ENCODE assay signal across 13 cellular contexts in the genomic region with DNA sequence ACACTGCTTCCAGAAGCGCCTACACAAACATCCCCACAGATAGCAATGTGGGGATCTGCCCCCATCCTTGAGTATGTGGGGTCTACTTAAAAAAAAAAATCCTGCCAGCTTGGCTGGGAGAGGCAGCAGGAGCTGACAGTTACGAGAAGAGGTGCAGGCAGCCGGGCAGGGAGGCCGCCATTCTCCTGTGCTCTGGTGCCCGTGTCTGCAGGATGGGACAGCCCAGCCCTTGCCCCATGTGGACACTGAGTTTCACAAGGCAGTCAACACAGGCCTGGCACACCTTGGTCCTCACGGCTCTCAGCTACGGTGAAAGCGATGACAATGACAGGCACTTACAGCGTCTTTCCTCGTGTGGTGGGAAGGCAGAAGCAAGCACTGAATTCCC. TPM values are rescaled to one million over a fixed set of nuclear protein-coding genes. Genes with fewer than 3 reads are reported as not detected.
DNase-seq lines count a peak whose midpoint lies in the region; ATAC-seq and TF ChIP-seq lines count a peak whose summit lies in the region.
"Had no signal": no experiment of that assay in that cellular context is flagged by ENCODE, and none has a peak within 500 bp of the region (broad histone marks: within the 10 kb centered on the region; RNA-seq: fewer than 3 reads in every experiment).

No MANE protein-coding gene starts in this region.

- no peak overlapping the region for H3K4me3 Mint-ChIP-seq in activated naive CD4-positive, alpha-beta T cell treated with anti-CD3 and anti-CD28 coated beads, Interleukin-2, amount 10 ng/mL, durations not matched to agents 7 days and 5 days
- H3K4me3 Mint-ChIP-seq in naive thymus-derived CD8-positive, alpha-beta T cell, result no peak overlapping the region

- no peaks in the 10 kb centered on the region for H3K27me3 ChIP-seq in vagina
- H3K27me3 ChIP-seq: esophagus squamous epithelium, neutrophil, uterus had no signal

- no peaks in the 10 kb centered on the region for H3K27me3 Mint-ChIP-seq in activated naive CD4-positive, alpha-beta T cell treated with anti-CD3 and anti-CD28 coated beads, Interleukin-2, amount 10 ng/mL, durations not matched to agents 7 days and 5 days
- H3K27me3 Mint-ChIP-seq in naive thymus-derived CD8-positive, alpha-beta T cell, result no peaks in the 10 kb centered on the region

- peaks cover 24% of the 10 kb centered on the region for H3K36me3 Mint-ChIP-seq in activated naive CD4-positive, alpha-beta T cell treated with anti-CD3 and anti-CD28 coated beads, Interleukin-2, amount 10 ng/mL, durations not matched to agents 7 days and 5 days
- H3K36me3 Mint-ChIP-seq in activated naive CD4-positive, alpha-beta T cell treated with anti-CD3 and anti-CD28 coated beads, Interleukin-2, amount 50 U/mL, for 72 hours, result no peaks in the 10 kb centered on the region
- H3K36me3 Mint-ChIP-seq in naive thymus-derived CD8-positive, alpha-beta T cell, result peaks cover 0 to 9% (median 0%) of the 10 kb centered on the region in 3 donors

- CTCF ChIA-PET in activated naive CD4-positive, alpha-beta T cell treated with anti-CD3 and anti-CD28 coated beads, Interleukin-2, amount 10 ng/mL, durations not matched to agents 7 days and 5 days (lab: Charles Lee), result interaction anchor here (1.6 to 4.1 kb wide), 2 partner anchors 15 to 100 kb away, joined by 5 to 16 read pairs; no protein-coding TSS in a partner anchor

- POLR2A ChIA-PET in naive thymus-derived CD8-positive, alpha-beta T cell (lab: Charles Lee), result interaction anchor here (1.2 to 4.4 kb wide), 3 partner anchors 13 to 33 kb away, joined by 4 to 31 read pairs (median 6); partner anchors contain the start of gene SH3GL1

- no peak overlapping the region for H3K4me3 ChIP-seq in vagina
- H3K4me3 ChIP-seq: uterus had no signal

- H3K27ac ChIP-seq in angular gyrus (ENCODE audit: low read depth, low read length) (peak overlapping the region; percentile 34), vagina (peak overlapping the region; percentile 15)

- peaks cover 0 to 35% of the 10 kb centered on the region in 2 donors for H3K36me3 ChIP-seq in vagina
- H3K36me3 ChIP-seq: uterus had no signal

- TF ChIP-seq CTCF in vagina (IDR thresholded peaks at IDR 0.05), result no peak

- no peak for DNase-seq in activated naive CD4-positive, alpha-beta T cell treated with anti-CD3 and anti-CD28 coated beads, Interleukin-2, amount 10 ng/mL, durations not matched to agents 7 days and 5 days
- DNase-seq in activated naive CD4-positive, alpha-beta T cell treated with anti-CD3 and anti-CD28 coated beads, Interleukin-2, amount 50 U/mL, for 72 hours (ENCODE audit: low spot score in 2 of 2), result no peak
- DNase-seq in naive thymus-derived CD8-positive, alpha-beta T cell, result no peak
- DNase-seq in vagina (ENCODE audit: extremely low spot score in 2 of 2) (no peak), left ventricle myocardium superior (no peak)
- DNase-seq: dermis blood vessel endothelial cell, esophagus squamous epithelium, NCI-H1417, uterus had no signal

- H3K9me3 Mint-ChIP-seq in activated naive CD4-positive, alpha-beta T cell treated with anti-CD3 and anti-CD28 coated beads, Interleukin-2, amount 10 ng/mL, durations not matched to agents 7 days and 5 days, result no peaks in the 10 kb centered on the region
- H3K9me3 Mint-ChIP-seq in activated naive CD4-positive, alpha-beta T cell treated with anti-CD3 and anti-CD28 coated beads, Interleukin-2, amount 50 U/mL, for 72 hours, result no peaks in the 10 kb centered on the region
- H3K9me3 Mint-ChIP-seq in naive thymus-derived CD8-positive, alpha-beta T cell, result no peaks in the 10 kb centered on the region

- ATAC-seq in activated naive CD4-positive, alpha-beta T cell treated with anti-CD3 and anti-CD28 coated beads, Interleukin-2, amount 50 U/mL, for 72 hours, result no peak
- no peak for ATAC-seq in naive thymus-derived CD8-positive, alpha-beta T cell
- no peak for ATAC-seq in GM21390 (IDR thresholded peaks at IDR 0.05; ENCODE audit: unreplicated experiment)
- ATAC-seq in HG02884 (IDR thresholded peaks at IDR 0.05; ENCODE audit: unreplicated experiment), result no peak
- no peak for ATAC-seq in left ventricle myocardium superior

- peaks cover 57% of the 10 kb centered on the region for H3K4me1 Mint-ChIP-seq in activated naive CD4-positive, alpha-beta T cell treated with anti-CD3 and anti-CD28 coated beads, Interleukin-2, amount 10 ng/mL, durations not matched to agents 7 days and 5 days
- peaks cover 16 to 43% (median 36%) of the 10 kb centered on the region in 4 donors for H3K4me1 Mint-ChIP-seq in naive thymus-derived CD8-positive, alpha-beta T cell

- peak overlapping the region; percentile 97 for H3K27ac Mint-ChIP-seq in activated naive CD4-positive, alpha-beta T cell treated with anti-CD3 and anti-CD28 coated beads, Interleukin-2, amount 10 ng/mL, durations not matched to agents 7 days and 5 days
- peak overlapping the region in 1 of 2 donors; percentile 97 for H3K27ac Mint-ChIP-seq in activated naive CD4-positive, alpha-beta T cell treated with anti-CD3 and anti-CD28 coated beads, Interleukin-2, amount 50 U/mL, for 72 hours
- peak overlapping the region; percentile 14 to 95 (median 90) for H3K27ac Mint-ChIP-seq in naive thymus-derived CD8-positive, alpha-beta T cell

- H3K9me3 ChIP-seq in vagina, result no peaks in the 10 kb centered on the region
- H3K9me3 ChIP-seq: esophagus squamous epithelium, neutrophil, uterus had no signal

- H3K4me1 ChIP-seq in vagina, result peaks cover 54% of the 10 kb centered on the region

- intact Hi-C loops in vagina (cut with DNase I), result no loop called here
- intact Hi-C loops in left ventricle myocardium superior (cut with micrococcal nuclease), result no loop called here

- TF ChIP-seq POLR2A in vagina (IDR thresholded peaks at IDR 0.05), result no peak

RNA-seq across cellular contexts. Expression of gene MPND, which starts 24.0 kb away (rescaled TPM):
- total RNA-seq in activated naive CD4-positive, alpha-beta T cell treated with anti-CD3 and anti-CD28 coated beads, Interleukin-2, amount 50 U/mL, for 72 hours, result 10 to 100 TPM; 18.4 to 22.0 TPM
- total RNA-seq in naive thymus-derived CD8-positive, alpha-beta T cell, result 10 to 100 TPM; 18.9 to 22.1 TPM
- polyA plus RNA-seq in naive thymus-derived CD8-positive, alpha-beta T cell, result 1 to 10 TPM; 4.6 to 5.3 (median 4.7) TPM
- total RNA-seq in vagina (10.1 TPM), left ventricle myocardium superior (19.2 TPM)

RNA-seq across cellular contexts. Expression of gene STAP2, which starts 28.7 kb away (rescaled TPM):
- 10 to 100 TPM; 17.4 to 22.3 TPM for total RNA-seq in activated naive CD4-positive, alpha-beta T cell treated with anti-CD3 and anti-CD28 coated beads, Interleukin-2, amount 50 U/mL, for 72 hours
- 1 to 10 TPM; 1.4 to 2.3 TPM for total RNA-seq in naive thymus-derived CD8-positive, alpha-beta T cell
- 1 to 10 TPM; 1.3 to 2.6 (median 1.5) TPM for polyA plus RNA-seq in naive thymus-derived CD8-positive, alpha-beta T cell
- total RNA-seq in vagina (29.2 TPM), left ventricle myocardium superior (4.2 TPM)

RNA-seq across cellular contexts. Expression of gene SH3GL1, which starts 33.0 kb away (rescaled TPM):
- 10 to 100 TPM; 40.9 to 53.4 TPM for total RNA-seq in activated naive CD4-positive, alpha-beta T cell treated with anti-CD3 and anti-CD28 coated beads, Interleukin-2, amount 50 U/mL, for 72 hours
- 10 to 100 TPM; 38.3 to 38.6 TPM for total RNA-seq in naive thymus-derived CD8-positive, alpha-beta T cell
- polyA plus RNA-seq in naive thymus-derived CD8-positive, alpha-beta T cell, result 10 to 100 TPM; 11.8 to 20.4 (median 12.3) TPM
- 65.6 TPM for total RNA-seq in vagina
- total RNA-seq in left ventricle myocardium superior, result 19.1 TPM

RNA-seq across cellular contexts. Expression of gene CHAF1A, which starts 35.1 kb away (rescaled TPM):
- total RNA-seq in activated naive CD4-positive, alpha-beta T cell treated with anti-CD3 and anti-CD28 coated beads, Interleukin-2, amount 50 U/mL, for 72 hours, result 10 to 100 TPM; 67.1 to 93.6 TPM
- 10 to 100 TPM in 1 of 2 experiments, 1 to 10 TPM in 1; 7.5 to 10.9 TPM for total RNA-seq in naive thymus-derived CD8-positive, alpha-beta T cell
- polyA plus RNA-seq in naive thymus-derived CD8-positive, alpha-beta T cell, result 1 to 10 TPM; 1.7 to 2.4 (median 2.1) TPM
- total RNA-seq in vagina (21.4 TPM), left ventricle myocardium superior (7.2 TPM)
